ENCODE assay signal across 8 cellular contexts in genomic region chr10:69861251-69862240, GRCh38.
DNase-seq lines count a peak whose midpoint lies in the region; ATAC-seq and TF ChIP-seq lines count a peak whose summit lies in the region.

No MANE protein-coding gene starts in this region.

- no peaks in the 10 kb centered on the region for H3K36me3 ChIP-seq in WERI-Rb-1

- peak overlapping the region; percentile 15; the same call in 1 of the 2 replicates for H3K27ac ChIP-seq in WERI-Rb-1

- no peak for ATAC-seq in HG03025 (IDR thresholded peaks at IDR 0.05; ENCODE audit: low FRiP score, unreplicated experiment)
- ATAC-seq in GM18511 (IDR thresholded peaks at IDR 0.05; ENCODE audit: unreplicated experiment), result no peak
- no peak for ATAC-seq in GM18519 (IDR thresholded peaks at IDR 0.05; ENCODE audit: low FRiP score, unreplicated experiment)

- no peaks in the 10 kb centered on the region for H3K27me3 ChIP-seq in WERI-Rb-1 (ENCODE audit: insufficient read depth, low read depth, severe bottlenecking)

- DNase-seq in AG20443 (ENCODE audit: low spot score) (peak; percentile 53), HEK293T (ENCODE audit: extremely low spot score) (peak; percentile 39), WERI-Rb-1 (peak; percentile 43), kidney tubule cell (ENCODE audit: low spot score) (peak; percentile 76), germinal center (ENCODE audit: low spot score) (no peak)

- H3K9me3 ChIP-seq in WERI-Rb-1 (ENCODE audit: severe bottlenecking), result no peaks in the 10 kb centered on the region

- TF ChIP-seq CTCF in WERI-Rb-1 (IDR thresholded peaks at IDR 0.05; ENCODE audit: low read depth, low read length), result peak; percentile 59

- CTCF ChIA-PET in HEK293T (lab: Yijun Ruan, JAX), result interaction anchor here (1.6 kb wide), 1 partner anchor 8 kb away, joined by 3 read pairs; no protein-coding TSS in a partner anchor

- H3K4me3 ChIP-seq in WERI-Rb-1 (ENCODE audit: low read depth, low read length), result no peak overlapping the region

- POLR2A ChIA-PET in HEK293T (lab: Yijun Ruan, JAX), result no interaction called here

TF ChIP-seq in HEK293T, 16 proteins besides CTCF, POLR2A, EP300 and RAD21:
- peak; percentile 88 for TF ChIP-seq PKNOX1 (IDR thresholded peaks at IDR 0.05)
- TF ChIP-seq TARDBP (IDR thresholded peaks at IDR 0.05), result no peak
- TF ChIP-seq BHLHE40 (IDR thresholded peaks at IDR 0.05; ENCODE audit: borderline replicate concordance), result no peak
